In the genomic region with DNA sequence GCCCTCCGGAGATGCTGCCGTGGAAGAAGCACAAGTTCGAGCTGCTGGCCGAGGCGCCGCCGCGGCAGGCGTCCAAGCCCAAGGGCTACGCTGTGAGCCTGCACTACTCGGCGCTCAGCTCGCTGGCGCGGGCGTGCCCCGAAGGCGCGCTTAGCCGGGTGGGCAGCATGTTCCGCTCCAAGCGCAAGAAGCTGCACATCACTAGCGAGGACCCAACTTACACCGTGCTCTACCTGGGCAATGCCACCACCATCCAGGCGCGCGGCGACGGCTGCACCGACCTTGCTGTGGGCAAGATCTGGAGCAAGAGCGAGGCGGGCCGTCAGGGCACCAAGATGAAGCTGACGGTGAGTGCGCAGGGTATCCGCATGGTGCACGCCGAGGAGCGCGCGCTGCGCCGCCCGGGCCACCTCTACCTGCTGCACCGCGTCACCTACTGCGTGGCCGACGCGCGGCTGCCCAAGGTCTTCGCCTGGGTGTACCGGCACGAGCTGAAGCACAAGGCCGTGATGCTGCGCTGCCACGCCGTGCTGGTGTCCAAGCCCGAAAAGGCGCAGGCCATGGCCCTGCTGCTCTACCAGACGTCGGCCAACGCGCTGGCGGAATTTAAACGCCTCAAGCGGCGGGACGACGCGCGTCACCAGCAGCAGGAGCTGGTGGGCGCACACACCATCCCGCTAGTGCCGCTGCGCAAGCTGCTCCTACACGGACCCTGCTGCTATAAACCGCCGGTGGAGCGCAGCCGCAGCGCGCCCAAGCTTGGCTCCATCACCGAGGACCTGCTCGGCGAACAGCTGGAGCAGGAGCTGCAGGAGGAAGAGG, we compare ENCODE assay signal across 7 cellular contexts. TPM values are rescaled to one million over a fixed set of nuclear protein-coding genes. Genes with fewer than 3 reads are reported as not detected.
A peak's percentile ranks its signal among the peaks of the same experiment; 100 is the strongest.
DNase-seq lines count a peak whose midpoint lies in the region; ATAC-seq and TF ChIP-seq lines count a peak whose summit lies in the region.

No MANE protein-coding gene starts in this region.

- ATAC-seq in activated naive CD8-positive, alpha-beta T cell treated with anti-CD3 and anti-CD28 coated beads, Interleukin-2, amount 10 ng/mL, durations not matched to agents 7 days and 5 days (ENCODE audit: low read depth), result peak; percentile 2
- ATAC-seq in heart right ventricle (peak; percentile 8 to 58 (median 24)), GM18505 (IDR thresholded peaks at IDR 0.05; ENCODE audit: unreplicated experiment) (no peak), HG03342 (IDR thresholded peaks at IDR 0.05; ENCODE audit: unreplicated experiment) (no peak)

- peaks cover 0 to 16% (median 0%) of the 10 kb centered on the region in 9 donors for H3K36me3 ChIP-seq in heart right ventricle

- no peaks in the 10 kb centered on the region for H3K27me3 ChIP-seq in heart right ventricle

- H3K27ac ChIP-seq in heart right ventricle, result peak overlapping the region; percentile 35 to 96 (median 88)

- no peaks in the 10 kb centered on the region for H3K9me3 Mint-ChIP-seq in activated naive CD8-positive, alpha-beta T cell treated with anti-CD3 and anti-CD28 coated beads, Interleukin-2, amount 10 ng/mL, durations not matched to agents 7 days and 5 days
- no peaks in the 10 kb centered on the region for H3K9me3 Mint-ChIP-seq in progenitor cell of endocrine pancreas (ENCODE audit: low read depth)

- intact Hi-C loops in heart right ventricle (cut with DNase I), result loop anchor here in 9 of 10 donors (5.0 to 10.0 kb wide), 18 partner anchors 50 to 838 kb away; no protein-coding TSS in a partner anchor

- DNase-seq in GM12865 (ENCODE audit: low read depth), result peak; percentile 54
- peak; percentile 62 for DNase-seq in NB4 (ENCODE audit: low read depth)
- DNase-seq in activated naive CD8-positive, alpha-beta T cell treated with anti-CD3 and anti-CD28 coated beads, Interleukin-2, amount 10 ng/mL, durations not matched to agents 7 days and 5 days, result peak; percentile 55
- DNase-seq in heart right ventricle, result peak; percentile 41 to 77
- peak; percentile 29 for DNase-seq in progenitor cell of endocrine pancreas (ENCODE audit: low spot score, unreplicated experiment)

- H3K4me1 Mint-ChIP-seq in activated naive CD8-positive, alpha-beta T cell treated with anti-CD3 and anti-CD28 coated beads, Interleukin-2, amount 10 ng/mL, durations not matched to agents 7 days and 5 days, result peaks cover 41% of the 10 kb centered on the region
- peaks cover 9% of the 10 kb centered on the region for H3K4me1 Mint-ChIP-seq in progenitor cell of endocrine pancreas (ENCODE audit: low read depth)

- peaks cover 35% of the 10 kb centered on the region for H3K27me3 Mint-ChIP-seq in activated naive CD8-positive, alpha-beta T cell treated with anti-CD3 and anti-CD28 coated beads, Interleukin-2, amount 10 ng/mL, durations not matched to agents 7 days and 5 days
- peaks cover 75% of the 10 kb centered on the region for H3K27me3 Mint-ChIP-seq in progenitor cell of endocrine pancreas

- no peak overlapping the region for H3K27ac Mint-ChIP-seq in activated naive CD8-positive, alpha-beta T cell treated with anti-CD3 and anti-CD28 coated beads, Interleukin-2, amount 10 ng/mL, durations not matched to agents 7 days and 5 days
- H3K27ac Mint-ChIP-seq in progenitor cell of endocrine pancreas, result no peak overlapping the region

- TF ChIP-seq POLR2A in NB4 (IDR thresholded peaks at IDR 0.05; ENCODE audit: extremely low read depth, insufficient read length) (no peak), GM18505 (IDR thresholded peaks at IDR 0.05; ENCODE audit: borderline replicate concordance, extremely low read depth, insufficient read depth, insufficient read length) (no peak)

- 2 to 4% methylated on average over 86 of the region's 86 CpGs for WGBS in heart right ventricle, 2 donors

- POLR2A ChIA-PET in activated naive CD8-positive, alpha-beta T cell treated with anti-CD3 and anti-CD28 coated beads, Interleukin-2, amount 10 ng/mL, durations not matched to agents 7 days and 5 days (lab: Charles Lee), result interaction anchor here (0.5 to 3.1 kb wide), 6 partner anchors 15 to 572 kb away, joined by 3 to 20 read pairs (median 4); a partner anchor contains a TSS

- peak overlapping the region; percentile 84 for H3K4me3 Mint-ChIP-seq in activated naive CD8-positive, alpha-beta T cell treated with anti-CD3 and anti-CD28 coated beads, Interleukin-2, amount 10 ng/mL, durations not matched to agents 7 days and 5 days
- H3K4me3 Mint-ChIP-seq in progenitor cell of endocrine pancreas (ENCODE audit: low read depth), result peak overlapping the region; percentile 80

- H3K9me3 ChIP-seq in heart right ventricle, result no peaks in the 10 kb centered on the region

- TF ChIP-seq CTCF in GM12865 (IDR thresholded peaks at IDR 0.05; ENCODE audit: insufficient read depth, low read depth, low read length, missing control alignments), result no peak
- TF ChIP-seq CTCF in NB4 (IDR thresholded peaks at IDR 0.05; ENCODE audit: low read depth, low read length), result no peak
- no peak for TF ChIP-seq CTCF in heart right ventricle (IDR thresholded peaks at IDR 0.05)
- TF ChIP-seq CTCF in progenitor cell of endocrine pancreas (IDR thresholded peaks at IDR 0.05; ENCODE audit: unreplicated experiment), result no peak

- H3K4me1 ChIP-seq in heart right ventricle, result peaks cover 19 to 80% (median 65%) of the 10 kb centered on the region in 9 donors

- no peaks in the 10 kb centered on the region for H3K36me3 Mint-ChIP-seq in activated naive CD8-positive, alpha-beta T cell treated with anti-CD3 and anti-CD28 coated beads, Interleukin-2, amount 10 ng/mL, durations not matched to agents 7 days and 5 days
- no peaks in the 10 kb centered on the region for H3K36me3 Mint-ChIP-seq in progenitor cell of endocrine pancreas (ENCODE audit: insufficient read depth)

- H3K4me3 ChIP-seq in GM12865 (ENCODE audit: low read depth, low read length) (peak overlapping the region; percentile 41), NB4 (ENCODE audit: low read depth, low read length) (peak overlapping the region; percentile 83), heart right ventricle (peak overlapping the region; percentile 60 to 98 (median 86))

RNA-seq across cellular contexts. Expression of a gene that starts 1.3 kb away (rescaled TPM):
- total RNA-seq in activated naive CD8-positive, alpha-beta T cell treated with anti-CD3 and anti-CD28 coated beads, Interleukin-2, amount 10 ng/mL, durations not matched to agents 7 days and 5 days, result 1 to 10 TPM; 5.1 to 6.6 TPM
- total RNA-seq in heart right ventricle (10 to 100 TPM in 9 of 10 donors, 1 to 10 TPM in 1; 9.2 to 61.7 (median 19.8) TPM), progenitor cell of endocrine pancreas (0.12 and 0.31 TPM in 2 replicates)
- 10 to 100 TPM in 1 of 2 donors, 1 to 10 TPM in 1; 8.9 to 15.4 TPM for polyA plus RNA-seq in heart right ventricle

RNA-seq across cellular contexts. Expression of a gene that starts 15.0 kb away (rescaled TPM):
- 10 to 100 TPM; 47.3 to 55.2 TPM for total RNA-seq in activated naive CD8-positive, alpha-beta T cell treated with anti-CD3 and anti-CD28 coated beads, Interleukin-2, amount 10 ng/mL, durations not matched to agents 7 days and 5 days
- total RNA-seq in heart right ventricle (10 to 100 TPM; 11.9 to 22.1 (median 18.9) TPM), progenitor cell of endocrine pancreas (51.0 and 52.9 TPM in 2 replicates)
- polyA plus RNA-seq in heart right ventricle, result 10 to 100 TPM; 11.3 to 17.9 TPM

RNA-seq across cellular contexts. Expression of a gene that starts 53.8 kb away (rescaled TPM):
- 1 to 10 TPM; 6.3 to 8.1 TPM for total RNA-seq in activated naive CD8-positive, alpha-beta T cell treated with anti-CD3 and anti-CD28 coated beads, Interleukin-2, amount 10 ng/mL, durations not matched to agents 7 days and 5 days
- total RNA-seq in heart right ventricle, result 1 to 10 TPM; 3.1 to 9.5 (median 4.5) TPM
- polyA plus RNA-seq in heart right ventricle, result 10 to 100 TPM in 1 of 2 donors, 1 to 10 TPM in 1; 8.2 to 21.9 TPM
- total RNA-seq in progenitor cell of endocrine pancreas, result 40.1 and 44.7 TPM in 2 replicates

Comparison
In these comparisons a context has a peak if more than half of its experiments do, and no peak if none do; other contexts are left out.
1. ATAC-seq: peak in activated naive CD8-positive, alpha-beta T cell treated with anti-CD3 and anti-CD28 coated beads, Interleukin-2, amount 10 ng/mL, durations not matched to agents 7 days and 5 days (single experiment) and heart right ventricle (8 of 8); none in GM18505 (single experiment) and HG03342 (single experiment).
2. Peak in every context shown above with its lines, with median percentiles within 50 percentile points of each other: DNase-seq and H3K4me3 ChIP-seq.